Comparison of ENCODE assay signal across 23 cellular contexts in genomic region chr20:57584768-57585461, GRCh38. TPM values are rescaled to one million over a fixed set of nuclear protein-coding genes. Genes with fewer than 3 reads are reported as not detected.
DNase-seq lines count a peak whose midpoint lies in the region; ATAC-seq and TF ChIP-seq lines count a peak whose summit lies in the region.
"Had no signal": no experiment of that assay in that cellular context is flagged by ENCODE, and none has a peak within 500 bp of the region (broad histone marks: within the 10 kb centered on the region; RNA-seq: fewer than 3 reads in every experiment).

No MANE protein-coding gene starts in this region.

- H3K27ac ChIP-seq in osteoblast (ENCODE audit: low read depth, low read length) = no peak overlapping the region
- H3K27ac ChIP-seq in aorta (ENCODE audit: low read depth in 1 of 2, low read length in 2 of 2) = no peak overlapping the region
- H3K27ac ChIP-seq: 22Rv1, KMS-11, PC-9, RWPE1 had no signal

- in situ Hi-C loops in GM13977 (cut with MboI; ENCODE audit: low pct_unique_long_range_greater_than_20kb, low sequenced_read_pairs, unreplicated experiment) = no loop called here

- DNase-seq in DMS 273 (lab: John Stamatoyannopoulos, UW; ENCODE audit: unreplicated experiment) (peak; percentile 9), DMS 273 treated with DMSO at 0.1 percent for 48 hours (lab: John Stamatoyannopoulos, UW) (no peak), left kidney (ENCODE audit: low read depth, low spot score) (peak; percentile 74), osteoblast (ENCODE audit: insufficient read length, low spot score, missing footprints) (peak; percentile 68), aorta (peak; percentile 12 to 54), GM13977 (ENCODE audit: low spot score) (no peak), NCI-H524 (lab: John Stamatoyannopoulos, UW) (no peak)
- DNase-seq: Caco-2, DMS53, EL, NCI-H1417 treated with DMSO at 0.1 percent for 48 hours, NCI-H2029 treated with DMSO at 0.1 percent for 48 hours, NCI-H774, PC-9 had no signal

- no peak overlapping the region for H3K4me2 ChIP-seq in osteoblast (ENCODE audit: insufficient read depth, low read length)
- H3K4me2 ChIP-seq: KMS-11, PC-9 had no signal

- H3K4me3 ChIP-seq in osteoblast (ENCODE audit: insufficient read depth, low read length) (no peak overlapping the region), aorta (ENCODE audit: low read length in 2 of 2) (no peak overlapping the region)
- H3K4me3 ChIP-seq: GM12878, PC-9 had no signal

- ATAC-seq in aorta (ENCODE audit: low FRiP score) (no peak), HG02588 (IDR thresholded peaks at IDR 0.05; ENCODE audit: unreplicated experiment) (no peak)
- ATAC-seq: GM12878 had no signal

- H3K4me1 ChIP-seq in osteoblast (ENCODE audit: insufficient read depth, low read length) = peaks cover 7% of the 10 kb centered on the region
- no peaks in the 10 kb centered on the region for H3K4me1 ChIP-seq in aorta (ENCODE audit: control insufficient read depth in 1 of 2, insufficient read depth in 2 of 2, low read length in 2 of 2)

- H3K79me2 ChIP-seq in osteoblast (ENCODE audit: insufficient read depth, low read length) = no peaks in the 10 kb centered on the region

- H4K20me1 ChIP-seq in osteoblast (ENCODE audit: insufficient read depth, low read length) = no peaks in the 10 kb centered on the region

- 79 to 83% methylated on average over 8 of the region's 8 CpGs for WGBS in aorta, 2 donors

- intact Hi-C loops in aorta (cut with DNase I) = no loop called here

- H3K36me3 ChIP-seq in osteoblast (ENCODE audit: insufficient read depth, low read length) = no peaks in the 10 kb centered on the region
- H3K36me3 ChIP-seq in aorta (ENCODE audit: control insufficient read depth in 1 of 2, insufficient read depth in 2 of 2, low read length in 1 of 2) = no peaks in the 10 kb centered on the region

- H3K9me3 ChIP-seq in osteoblast (ENCODE audit: low read depth, low read length) (peaks cover 2% of the 10 kb centered on the region), aorta (ENCODE audit: control insufficient read depth, low read length) (peaks cover 2% of the 10 kb centered on the region)

- H2AFZ ChIP-seq in osteoblast (ENCODE audit: low read length) = no peak overlapping the region
- H2AFZ ChIP-seq: PC-9 had no signal

- H3K27me3 ChIP-seq in osteoblast (ENCODE audit: insufficient read depth, low read length) = peaks cover 29% of the 10 kb centered on the region
- H3K27me3 ChIP-seq in aorta (ENCODE audit: control insufficient read depth in 1 of 2, insufficient read depth in 2 of 2, low read length in 1 of 2) = no peaks in the 10 kb centered on the region

- no peak for TF ChIP-seq CTCF in osteoblast (IDR thresholded peaks at IDR 0.05; ENCODE audit: extremely low read depth, low read depth, low read length)
- TF ChIP-seq CTCF in GM13977 (IDR thresholded peaks at IDR 0.05; ENCODE audit: extremely low read depth, insufficient read depth, missing control alignments) = no peak

RNA-seq across cellular contexts. Expression of gene PCK1, which starts 24.0 kb away (rescaled TPM):
- not detected in 2 replicates for total RNA-seq in osteoblast
- under 1 TPM; 0.21 to 0.39 TPM for total RNA-seq in aorta
- polyA plus RNA-seq in aorta = 10 to 100 TPM in 1 of 2 donors, under 1 TPM in 1; 0.69 to 49.2 TPM
- total RNA-seq: Caco-2, H1, M059J, PC-9 had no signal
- polyA plus RNA-seq: H1 had no signal

RNA-seq across cellular contexts. Expression of gene ZBP1, which starts 35.3 kb away (rescaled TPM):
- total RNA-seq in osteoblast (not detected in 2 replicates), aorta (1 to 10 TPM in 1 of 2 donors, under 1 TPM in 1; 0.88 to 1.6 TPM)
- polyA plus RNA-seq in aorta = under 1 TPM; 0.20 to 0.50 TPM
- total RNA-seq: Caco-2, H1, NCI-H460, PC-9 had no signal
- polyA plus RNA-seq: H1 had no signal

RNA-seq across cellular contexts. Expression of gene CTCFL, which starts 60.0 kb away (rescaled TPM):
- total RNA-seq in osteoblast = not detected in 2 replicates
- total RNA-seq in aorta = not detected
- polyA plus RNA-seq in aorta = not detected
- total RNA-seq: Caco-2, HT-29, M059J, NCI-H460, PC-9 had no signal

Comparison
In these comparisons a context has a peak if more than half of its experiments do, and no peak if none do; other contexts are left out.
1. DNase-seq: peak in DMS 273 (single experiment), left kidney (single experiment), osteoblast (single experiment) and aorta (2 of 2); none in DMS 273 treated with DMSO at 0.1 percent for 48 hours (single experiment), GM13977 (single experiment) and NCI-H524 (0 of 2).